Comparison of ENCODE assay signal across 12 cellular contexts in the genomic region with DNA sequence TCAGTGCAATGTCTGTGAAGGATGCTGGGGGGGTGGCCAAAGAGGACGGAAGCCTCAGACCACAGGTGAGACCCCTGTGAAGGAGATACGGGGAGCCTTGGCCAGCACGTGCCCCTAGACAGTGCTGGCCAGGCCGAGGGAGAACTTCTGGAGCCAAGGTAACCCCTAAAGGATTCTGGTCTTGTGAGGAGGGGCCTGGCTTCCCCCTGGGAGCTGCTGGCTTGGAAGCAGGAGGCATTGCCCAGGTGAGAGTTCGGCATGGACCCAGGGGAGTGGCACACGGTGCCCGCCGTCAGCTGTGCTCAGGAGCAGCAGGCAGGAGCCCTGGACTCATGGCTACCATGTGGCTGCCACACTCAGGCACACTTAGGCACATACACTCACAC. TPM values are rescaled to one million over a fixed set of nuclear protein-coding genes. Genes with fewer than 3 reads are reported as not detected.
DNase-seq lines count a peak whose midpoint lies in the region; ATAC-seq and TF ChIP-seq lines count a peak whose summit lies in the region.
"Had no signal": no experiment of that assay in that cellular context is flagged by ENCODE, and none has a peak within 500 bp of the region (broad histone marks: within the 10 kb centered on the region; RNA-seq: fewer than 3 reads in every experiment).

No MANE protein-coding gene starts in this region.

- ATAC-seq in mucosa of descending colon (no peak), thoracic aorta (ENCODE audit: insufficient number of reproducible peaks, low FRiP score, low read depth) (no peak), GM18498 (IDR thresholded peaks at IDR 0.05; ENCODE audit: unreplicated experiment) (no peak)

- TF ChIP-seq CTCF in mucosa of descending colon (IDR thresholded peaks at IDR 0.05) (no peak), thoracic aorta (IDR thresholded peaks at IDR 0.05) (no peak)

- no peaks in the 10 kb centered on the region for H3K9me3 ChIP-seq in mucosa of descending colon
- no peaks in the 10 kb centered on the region for H3K9me3 ChIP-seq in thoracic aorta

- no peaks in the 10 kb centered on the region for H3K36me3 Mint-ChIP-seq in activated T-cell treated with anti-CD3 and anti-CD28 coated beads, Interleukin-2, amount 50 U/mL, for 24 hours (ENCODE audit: low read depth)
- H3K36me3 Mint-ChIP-seq in activated T-helper 2 cell treated with anti-CD3 and anti-CD28 coated beads, Interferon-gamma antibody, Interleukin-2, Interleukin-4, amounts not matched to agents 10 μg/mL and 5 μg/mL and 100 μg/mL, durations not matched to agents 14 hours and 24 hours and 36 hours (ENCODE audit: low read depth) = no peaks in the 10 kb centered on the region

- peaks cover 5% of the 10 kb centered on the region for H3K4me1 Mint-ChIP-seq in activated T-cell treated with anti-CD3 and anti-CD28 coated beads, Interleukin-2, amount 50 U/mL, for 24 hours (ENCODE audit: low read depth)
- H3K4me1 Mint-ChIP-seq in activated T-helper 2 cell treated with anti-CD3 and anti-CD28 coated beads, Interferon-gamma antibody, Interleukin-2, Interleukin-4, amounts not matched to agents 10 μg/mL and 5 μg/mL and 100 μg/mL, durations not matched to agents 14 hours and 24 hours and 36 hours (ENCODE audit: low read depth) = no peaks in the 10 kb centered on the region

- peak overlapping the region; percentile 93 to 97 for H3K27ac ChIP-seq in thoracic aorta
- H3K27ac ChIP-seq: BLaER1 had no signal

- peak; percentile 22 for DNase-seq in activated T-cell treated with anti-CD3 and anti-CD28 coated beads, Interleukin-2, amount 50 U/mL, for 24 hours
- no peak for DNase-seq in activated T-cell treated with anti-CD3 and anti-CD28 coated beads, Interleukin-2, amount 50 U/mL, for 1 hour
- DNase-seq in activated T-helper 2 cell treated with anti-CD3 and anti-CD28 coated beads, Interferon-gamma antibody, Interleukin-2, Interleukin-4, amounts not matched to agents 10 μg/mL and 5 μg/mL and 100 μg/mL, durations not matched to agents 14 hours and 24 hours and 36 hours (ENCODE audit: low spot score) = peak; percentile 6
- DNase-seq in mucosa of descending colon = peak in 2 of 3 donors; percentile 13 to 22
- no peak for DNase-seq in thoracic aorta (ENCODE audit: low spot score)
- DNase-seq in NCI-H1105 (lab: John Stamatoyannopoulos, UW) = no peak
- DNase-seq in activated effector memory CD4-positive, alpha-beta T cell treated with Interleukin-2 at 50 U/mL for 16 hours = no peak
- DNase-seq: mammary epithelial cell; NCI-H1092 treated with DMSO at 0.1 percent for 48 hours; stimulated activated CD4-positive, alpha-beta T cell treated with anti-CD3 and anti-CD28 coated beads, Interleukin-1b, Interleukin-23, amount 100 ng/mL, for 48 hours had no signal

- no peak overlapping the region for H3K4me3 Mint-ChIP-seq in activated T-cell treated with anti-CD3 and anti-CD28 coated beads, Interleukin-2, amount 50 U/mL, for 24 hours
- peak overlapping the region; percentile 26 for H3K4me3 Mint-ChIP-seq in activated T-helper 2 cell treated with anti-CD3 and anti-CD28 coated beads, Interferon-gamma antibody, Interleukin-2, Interleukin-4, amounts not matched to agents 10 μg/mL and 5 μg/mL and 100 μg/mL, durations not matched to agents 14 hours and 24 hours and 36 hours (ENCODE audit: low read depth)

- H3K36me3 ChIP-seq in mucosa of descending colon (ENCODE audit: low read depth) (no peaks in the 10 kb centered on the region), thoracic aorta (no peaks in the 10 kb centered on the region)
- H3K36me3 ChIP-seq: BLaER1 had no signal

- intact Hi-C loops in activated T-helper 2 cell treated with anti-CD3 and anti-CD28 coated beads, Interferon-gamma antibody, Interleukin-2, Interleukin-4, amounts not matched to agents 10 μg/mL and 5 μg/mL and 100 μg/mL, durations not matched to agents 14 hours and 24 hours and 36 hours (cut with micrococcal nuclease) = no loop called here
- intact Hi-C loops in mucosa of descending colon (cut with DNase I, micrococcal nuclease) = no loop called here

- H3K27me3 ChIP-seq in thoracic aorta (replicated peaks; ENCODE audit: insufficient read depth) = no peaks in the 10 kb centered on the region

- no peaks in the 10 kb centered on the region for H3K9me3 Mint-ChIP-seq in activated T-cell treated with anti-CD3 and anti-CD28 coated beads, Interleukin-2, amount 50 U/mL, for 24 hours
- H3K9me3 Mint-ChIP-seq in activated T-helper 2 cell treated with anti-CD3 and anti-CD28 coated beads, Interferon-gamma antibody, Interleukin-2, Interleukin-4, amounts not matched to agents 10 μg/mL and 5 μg/mL and 100 μg/mL, durations not matched to agents 14 hours and 24 hours and 36 hours = no peaks in the 10 kb centered on the region

- H3K4me1 ChIP-seq in mucosa of descending colon (ENCODE audit: low read depth) = no peaks in the 10 kb centered on the region
- peaks cover 16 to 47% of the 10 kb centered on the region in 2 donors for H3K4me1 ChIP-seq in thoracic aorta (ENCODE audit: control insufficient read depth in 1 of 2, low read depth in 2 of 2)

- no peak overlapping the region for H3K27ac Mint-ChIP-seq in activated T-cell treated with anti-CD3 and anti-CD28 coated beads, Interleukin-2, amount 50 U/mL, for 24 hours
- no peak overlapping the region for H3K27ac Mint-ChIP-seq in activated T-helper 2 cell treated with anti-CD3 and anti-CD28 coated beads, Interferon-gamma antibody, Interleukin-2, Interleukin-4, amounts not matched to agents 10 μg/mL and 5 μg/mL and 100 μg/mL, durations not matched to agents 14 hours and 24 hours and 36 hours

- H3K27me3 Mint-ChIP-seq in activated T-cell treated with anti-CD3 and anti-CD28 coated beads, Interleukin-2, amount 50 U/mL, for 24 hours = peaks cover 23% of the 10 kb centered on the region
- peaks cover 25% of the 10 kb centered on the region for H3K27me3 Mint-ChIP-seq in activated T-helper 2 cell treated with anti-CD3 and anti-CD28 coated beads, Interferon-gamma antibody, Interleukin-2, Interleukin-4, amounts not matched to agents 10 μg/mL and 5 μg/mL and 100 μg/mL, durations not matched to agents 14 hours and 24 hours and 36 hours (ENCODE audit: low read depth)

- no peak overlapping the region for H3K4me3 ChIP-seq in mucosa of descending colon
- H3K4me3 ChIP-seq in thoracic aorta = no peak overlapping the region

RNA-seq across cellular contexts. Expression of gene COL6A2, which starts 1.3 kb away (rescaled TPM):
- 2.2 TPM in 2 replicates for total RNA-seq in activated T-helper 2 cell treated with anti-CD3 and anti-CD28 coated beads, Interferon-gamma antibody, Interleukin-2, Interleukin-4, amounts not matched to agents 10 μg/mL and 5 μg/mL and 100 μg/mL, durations not matched to agents 14 hours and 24 hours and 36 hours
- total RNA-seq in mucosa of descending colon (100 to 1,000 TPM in 2 of 3 donors, 10 to 100 TPM in 1; 65.1 to 858 (median 191) TPM), thoracic aorta (1,000 to 10,000 TPM; 1,835 to 1,885 TPM)

RNA-seq across cellular contexts. Expression of gene FTCD, which starts 58.8 kb away (rescaled TPM):
- 0.14 and 0.23 TPM in 2 replicates for total RNA-seq in activated T-helper 2 cell treated with anti-CD3 and anti-CD28 coated beads, Interferon-gamma antibody, Interleukin-2, Interleukin-4, amounts not matched to agents 10 μg/mL and 5 μg/mL and 100 μg/mL, durations not matched to agents 14 hours and 24 hours and 36 hours
- total RNA-seq in mucosa of descending colon = 1 to 10 TPM in 1 of 3 donors, under 1 TPM in 1, not detected in 1; 0.36 to 2.1 TPM
- total RNA-seq in thoracic aorta = under 1 TPM in 1 of 2 donors, not detected in 1; 0.27 TPM

Comparison
In these comparisons a context has a peak if more than half of its experiments do, and no peak if none do; other contexts are left out.
1. DNase-seq: peak in activated T-cell treated with anti-CD3 and anti-CD28 coated beads, Interleukin-2, amount 50 U/mL, for 24 hours (single experiment), activated T-helper 2 cell treated with anti-CD3 and anti-CD28 coated beads, Interferon-gamma antibody, Interleukin-2, Interleukin-4, amounts not matched to agents 10 μg/mL and 5 μg/mL and 100 μg/mL, durations not matched to agents 14 hours and 24 hours and 36 hours (single experiment) and mucosa of descending colon (2 of 3); none in activated T-cell treated with anti-CD3 and anti-CD28 coated beads, Interleukin-2, amount 50 U/mL, for 1 hour (single experiment), thoracic aorta (single experiment), NCI-H1105 (single experiment) and activated effector memory CD4-positive, alpha-beta T cell treated with Interleukin-2 at 50 U/mL for 16 hours (single experiment).
2. RNA of gene COL6A2, which starts 1.3 kb away (total RNA-seq): 1,835 to 1,885 TPM in thoracic aorta and 65.1 to 858 TPM in mucosa of descending colon; 2.2 TPM in activated T-helper 2 cell treated with anti-CD3 and anti-CD28 coated beads, Interferon-gamma antibody, Interleukin-2, Interleukin-4, amounts not matched to agents 10 μg/mL and 5 μg/mL and 100 μg/mL, durations not matched to agents 14 hours and 24 hours and 36 hours; every median in the first group is over 10 times any median in the second.